ENCODE assay signal across 15 cellular contexts in genomic region chr4:41747230-41748055, GRCh38. TPM values are rescaled to one million over a fixed set of nuclear protein-coding genes. Genes with fewer than 3 reads are reported as not detected.
DNase-seq lines count a peak whose midpoint lies in the region; ATAC-seq, FAIRE-seq and TF ChIP-seq lines count a peak whose summit lies in the region.
"Had no signal": no experiment of that assay in that cellular context is flagged by ENCODE, and none has a peak within 500 bp of the region (broad histone marks: within the 10 kb centered on the region; RNA-seq: fewer than 3 reads in every experiment).

No MANE protein-coding gene starts in this region.

- no peaks in the 10 kb centered on the region for H3K9me3 ChIP-seq in BE2C
- H3K9me3 ChIP-seq: lower lobe of right lung, vagina had no signal

- H3K9me3 Mint-ChIP-seq in nephron = peaks cover 9% of the 10 kb centered on the region
- H3K9me3 Mint-ChIP-seq: T-cell had no signal

- H3K36me3 ChIP-seq in BE2C = peaks cover 45% of the 10 kb centered on the region
- H3K36me3 ChIP-seq: lower lobe of right lung, vagina had no signal

- peaks cover 100% of the 10 kb centered on the region for H3K27me3 Mint-ChIP-seq in nephron (ENCODE audit: low read depth)

- peak overlapping the region; percentile 72 for H3K4me3 ChIP-seq in BE2C (ENCODE audit: low read depth, low read length)
- H3K4me3 ChIP-seq: lower lobe of right lung, vagina had no signal

- ATAC-seq in GM21390 (IDR thresholded peaks at IDR 0.05; ENCODE audit: unreplicated experiment) = no peak
- ATAC-seq: lower lobe of right lung, T-cell had no signal

- no peaks in the 10 kb centered on the region for H3K27me3 ChIP-seq in BE2C

- TF ChIP-seq POLR2A in H54 (IDR thresholded peaks at IDR 0.05; ENCODE audit: low read depth, low read length) = no peak

- no peak overlapping the region for H3K27ac Mint-ChIP-seq in nephron

- peaks cover 2% of the 10 kb centered on the region; the same call in 1 of the 2 replicates for H3K4me1 ChIP-seq in BE2C
- H3K4me1 ChIP-seq: lower lobe of right lung had no signal

- H3K36me3 Mint-ChIP-seq in nephron (ENCODE audit: low read depth) = peaks cover 7% of the 10 kb centered on the region
- H3K36me3 Mint-ChIP-seq: T-cell had no signal

- no peak for FAIRE-seq in H54 (lab: Jason Lieb, UNC)
- FAIRE-seq: astrocyte had no signal

- DNase-seq in BE2C (no peak), ELF-1 (ENCODE audit: low read depth, low spot score) (peak; percentile 64), ecto neural progenitor cell (ENCODE audit: low spot score) (peak; percentile 52), amniotic stem cell (lab: John Stamatoyannopoulos, UW) (no peak), H54 (ENCODE audit: insufficient read length, low spot score) (no peak)
- DNase-seq: KG1; lower lobe of right lung; NCI-H2029; NCI-H510A; stimulated activated CD4-positive, alpha-beta T cell treated with anti-CD3 and anti-CD28 coated beads, Interleukin-2, amount 100 ng/mL, for 48 hours; T-cell had no signal

- H3K4me1 Mint-ChIP-seq in nephron = peaks cover 12% of the 10 kb centered on the region

- peak overlapping the region in 2 of 3 experiments; percentile 3 to 18 for H3K4me3 Mint-ChIP-seq in nephron
- H3K4me3 Mint-ChIP-seq: T-cell had no signal

- TF ChIP-seq CTCF in BE2C (IDR thresholded peaks at IDR 0.05; ENCODE audit: low read depth, low read length) (no peak), nephron (IDR thresholded peaks at IDR 0.05; ENCODE audit: unreplicated experiment in 3 of 3) (no peak)

RNA-seq across cellular contexts. Expression of gene PHOX2B, which starts 1.1 kb away (rescaled TPM):
- polyA plus RNA-seq in BE2C (2012; ENCODE audit: insufficient read depth, insufficient read length, low read depth) = 33.5 TPM

Comparison
In these comparisons a context has a peak if more than half of its experiments do, and no peak if none do; other contexts are left out.
1. DNase-seq: peak in ELF-1 (single experiment) and ecto neural progenitor cell (single experiment); none in BE2C (single experiment), amniotic stem cell (single experiment) and H54 (single experiment).